Comparison of ENCODE assay signal across 8 cellular contexts in genomic region chr11:130448416-130449068, GRCh38. TPM values are rescaled to one million over a fixed set of nuclear protein-coding genes. Genes with fewer than 3 reads are reported as not detected.
DNase-seq lines count a peak whose midpoint lies in the region; ATAC-seq, FAIRE-seq and TF ChIP-seq lines count a peak whose summit lies in the region.

ADAMTS15 (plus strand) TSS chr11:130448645; CDS start chr11:130448974, 329 bp downstream.

- H3K4me1 ChIP-seq in HUES48 (ENCODE audit: control insufficient read depth, insufficient read depth, low read length) (no peaks in the 10 kb centered on the region; the same call in 1 of the 2 replicates), HepG2 (ENCODE audit: insufficient read depth, low read length) (no peaks in the 10 kb centered on the region)

- H3K36me3 ChIP-seq in HUES48 (ENCODE audit: control insufficient read depth, insufficient read depth, low read length) = no peaks in the 10 kb centered on the region
- H3K36me3 ChIP-seq in HepG2 (replicated peaks in 1 of 2; ENCODE audit: control insufficient read depth in 1 of 2, insufficient read depth in 2 of 2, low read length in 2 of 2) = no peaks in the 10 kb centered on the region

- no peak for TF ChIP-seq POLR2A in HepG2 (IDR thresholded peaks at IDR 0.05; ENCODE audit: insufficient read depth in 1 of 2, low read depth in 2 of 2, low read length in 2 of 2)

- H3K9me3 ChIP-seq in HUES48 (ENCODE audit: control insufficient read depth, insufficient read depth, low read length) (no peaks in the 10 kb centered on the region), HepG2 (ENCODE audit: low read length) (no peaks in the 10 kb centered on the region)

- TF ChIP-seq EP300 in HepG2 (IDR thresholded peaks at IDR 0.05; ENCODE audit: low read depth in 2 of 2, low read length in 2 of 2) (no peak), HepG2 (CRISPR knock-in tag; IDR thresholded peaks at IDR 0.05; ENCODE audit: borderline replicate concordance) (no peak)

- peak within 1 kb of the TSS; percentile 67 for H3K4me2 ChIP-seq in HepG2 (ENCODE audit: low read depth, low read length)

- no TSS peak for BruUV-seq in HepG2 (replicated peaks; lab: Mats Ljungman, UMichigan)

- in situ Hi-C loops in HepG2 (cut with HindIII; ENCODE audit: extremely low pct_ligation_motif_present, low pct_unique_long_range_greater_than_20kb) = no loop called here

- WGBS in HepG2 (ENCODE audit: low lambda C conversion rate) = 8% methylated on average over 24 of the region's 57 CpGs

- intact Hi-C loops in HepG2 (cut with micrococcal nuclease; ENCODE audit: unreplicated experiment) = no loop called here

- DNase-seq in DMS79 (lab: John Stamatoyannopoulos, UW) = peak; percentile 87
- peak; percentile 53 for DNase-seq in SHP77 treated with DMSO at 0.1 percent for 48 hours (lab: John Stamatoyannopoulos, UW)
- DNase-seq in dermis blood vessel endothelial cell = peak; percentile 51
- DNase-seq in HepG2 (ENCODE audit: low spot score) = peak; percentile 9
- DNase-seq in stimulated activated CD8-positive, alpha-beta memory T cell treated with anti-CD3 and anti-CD28 coated beads, Interleukin-7, amount 100 ng/mL, for 48 hours (ENCODE audit: extremely low read depth in 1 of 2, low read depth in 1 of 2) = peak; percentile 23 to 38

- no peak within 1 kb of the TSS for H2AFZ ChIP-seq in HepG2 (ENCODE audit: low read length)

- no peaks in the 10 kb centered on the region for H3K79me2 ChIP-seq in HepG2 (ENCODE audit: insufficient read depth, low read length)

- no peak for TF ChIP-seq CTCF in HepG2 (CRISPR knock-in tag; IDR thresholded peaks at IDR 0.05)

- H3K9ac ChIP-seq in HUES48 (ENCODE audit: low read depth, low read length) = no peak within 1 kb of the TSS
- H3K9ac ChIP-seq in HepG2 (ENCODE audit: insufficient read depth, low read depth, low read length) = no peak within 1 kb of the TSS

- CTCF ChIA-PET in HepG2 (lab: Yijun Ruan, JAX; ENCODE audit: low intra/inter-chr PET ratio, low total read pairs) = no interaction called here

- POLR2A ChIA-PET in HepG2 (lab: Yijun Ruan, JAX) = no interaction called here

- no peak for TF ChIP-seq RAD21 in HepG2 (CRISPR knock-in tag; IDR thresholded peaks at IDR 0.05)

- ATAC-seq in HepG2 (peak; percentile 90), GM19452 (IDR thresholded peaks at IDR 0.05; ENCODE audit: unreplicated experiment) (no peak), GM21619 (IDR thresholded peaks at IDR 0.05; ENCODE audit: unreplicated experiment) (no peak)

- no peak within 1 kb of the TSS for H3K27ac ChIP-seq in HUES48 (ENCODE audit: low read depth, low read length)
- no peak within 1 kb of the TSS for H3K27ac ChIP-seq in HepG2 (ENCODE audit: extremely low read length, insufficient read depth, low read length)

- H3K27me3 ChIP-seq in HUES48 (ENCODE audit: control insufficient read depth, insufficient read depth, low read length) (peaks cover 76% of the 10 kb centered on the region), HepG2 (ENCODE audit: control insufficient read depth in 1 of 2, insufficient read depth in 2 of 2, low read length in 2 of 2) (peaks cover 4 to 39% of the 10 kb centered on the region in 2 experiments; a peak in 2 of 5 replicates)

- H4K20me1 ChIP-seq in HepG2 (ENCODE audit: insufficient read depth, low read length) = no peaks in the 10 kb centered on the region

- no peak for FAIRE-seq in HepG2 (lab: Jason Lieb, UNC)

- peak within 1 kb of the TSS; percentile 57 for H3K4me3 ChIP-seq in HUES48 (ENCODE audit: low read depth, low read length)
- peak within 1 kb of the TSS; percentile 20 to 63 (median 21); a peak in 3 of 6 replicates for H3K4me3 ChIP-seq in HepG2 (replicated peaks in 1 of 3; ENCODE audit: insufficient read depth in 1 of 3, low read depth in 2 of 3, low read length in 3 of 3)

TF ChIP-seq in HepG2, 621 proteins besides CTCF, POLR2A, EP300 and RAD21 (continues in another document):
- TF ChIP-seq SMARCC2 (IDR thresholded peaks at IDR 0.05) = no peak
- 0 out of 2 replicates have a peak, but pooled peaks have one; percentile 14 for TF ChIP-seq PCBP1 (IDR thresholded peaks at IDR 0.05; ENCODE audit: borderline replicate concordance, low read depth, low read length)
- TF ChIP-seq ZFP1 (CRISPR knock-in tag; IDR thresholded peaks at IDR 0.05) = no peak
- TF ChIP-seq ZNF451 (CRISPR knock-in tag; IDR thresholded peaks at IDR 0.05) = no peak
- TF ChIP-seq NPAS2 (CRISPR knock-in tag; IDR thresholded peaks at IDR 0.05; ENCODE audit: borderline replicate concordance) = no peak
- no peak for TF ChIP-seq ASH2L (IDR thresholded peaks at IDR 0.05; ENCODE audit: insufficient read length, low read depth, low read length)
- TF ChIP-seq GLMP (CRISPR knock-in tag; IDR thresholded peaks at IDR 0.05; ENCODE audit: borderline replicate concordance) = no peak
- TF ChIP-seq ZNF510 (CRISPR knock-in tag; IDR thresholded peaks at IDR 0.05; ENCODE audit: low read depth) = no peak
- TF ChIP-seq KDM5B (CRISPR knock-in tag; IDR thresholded peaks at IDR 0.05; ENCODE audit: borderline replicate concordance) = 0 out of 2 replicates have a peak, but pooled peaks have one; percentile 15
- no peak for TF ChIP-seq E2F2 (CRISPR knock-in tag; IDR thresholded peaks at IDR 0.05; ENCODE audit: borderline replicate concordance)
- TF ChIP-seq ZNF747 (CRISPR knock-in tag; IDR thresholded peaks at IDR 0.05; ENCODE audit: borderline replicate concordance) = no peak
- no peak for TF ChIP-seq IKZF5 (CRISPR knock-in tag; IDR thresholded peaks at IDR 0.05)

RNA-seq across cellular contexts. Expression of gene ADAMTS15, which starts in this region (rescaled TPM):
- total RNA-seq in dermis blood vessel endothelial cell (2.7 and 4.6 TPM in 2 replicates), HepG2 (2016; rRNA removed; fragmentation: Illumina TruSeq; extraction: Trizol) (0.02 TPM in 1 of 2 replicates, not detected in the other)
- not detected in 2 replicates for total RNA-seq in HepG2 (2016; cell fraction: cytosol; rRNA removed; fragmentation: Illumina TruSeq; extraction: Trizol; ENCODE audit: low read depth)
- not detected in 2 replicates for total RNA-seq in HepG2 (2016; cell fraction: insoluble cytoplasmic fraction; rRNA removed; fragmentation: Illumina TruSeq; extraction: Trizol)
- not detected in 2 replicates for total RNA-seq in HepG2 (2016; cell fraction: membrane; rRNA removed; fragmentation: Illumina TruSeq; extraction: Trizol)
- total RNA-seq in HepG2 (2016; cell fraction: nucleus; rRNA removed; fragmentation: Illumina TruSeq; extraction: Trizol) = not detected in 2 replicates
- 0.01 TPM in 1 of 2 replicates, not detected in the other for polyA plus RNA-seq in HepG2 (2011; rRNA removed)
- not detected in 2 replicates for polyA plus RNA-seq in HepG2 (2011; cell fraction: cytosol; rRNA removed)
- not detected in 2 replicates for polyA plus RNA-seq in HepG2 (2011; cell fraction: nucleus; rRNA removed)
- polyA plus RNA-seq in HepG2 (2012) = not detected in 2 replicates
- polyA plus RNA-seq in HepG2 (2016; cell fraction: cytosol; fragmentation: Illumina TruSeq; extraction: Trizol; ENCODE audit: low read depth) = not detected in 2 replicates
- polyA plus RNA-seq in HepG2 (2016; cell fraction: insoluble cytoplasmic fraction; fragmentation: Illumina TruSeq; extraction: Trizol; ENCODE audit: low read depth) = not detected in 2 replicates
- not detected in 2 replicates for polyA plus RNA-seq in HepG2 (2016; cell fraction: membrane; fragmentation: Illumina TruSeq; extraction: Trizol; ENCODE audit: low read depth)
- polyA plus RNA-seq in HepG2 (2016; cell fraction: nucleus; fragmentation: Illumina TruSeq; extraction: Trizol; ENCODE audit: insufficient read depth, low read depth) = not detected in 2 replicates
- polyA minus RNA-seq in HepG2 (2011; rRNA and poly(A)+ RNA removed; ENCODE audit: low replicate concordance) = 0.63 TPM in 1 of 2 replicates, not detected in the other
- not detected in 2 replicates for polyA minus RNA-seq in HepG2 (2011; cell fraction: cytosol; rRNA and poly(A)+ RNA removed)
- polyA minus RNA-seq in HepG2 (2011; cell fraction: nucleus; rRNA and poly(A)+ RNA removed) = not detected in 2 replicates

Comparison
In these comparisons a context has a peak if more than half of its experiments do, and no peak if none do; other contexts are left out.
1. Peak in DNase-seq, ATAC-seq, H3K4me3 ChIP-seq and H3K4me2 ChIP-seq in HepG2; RNA of the gene not detected or under 1 TPM.
2. DNase-seq: peak in every context shown above with its lines; median percentile 87 in DMS79; 53 in SHP77 treated with DMSO at 0.1 percent for 48 hours; 51 in dermis blood vessel endothelial cell; 30 in stimulated activated CD8-positive, alpha-beta memory T cell treated with anti-CD3 and anti-CD28 coated beads, Interleukin-7, amount 100 ng/mL, for 48 hours; 9 in HepG2.